In the genomic region with DNA sequence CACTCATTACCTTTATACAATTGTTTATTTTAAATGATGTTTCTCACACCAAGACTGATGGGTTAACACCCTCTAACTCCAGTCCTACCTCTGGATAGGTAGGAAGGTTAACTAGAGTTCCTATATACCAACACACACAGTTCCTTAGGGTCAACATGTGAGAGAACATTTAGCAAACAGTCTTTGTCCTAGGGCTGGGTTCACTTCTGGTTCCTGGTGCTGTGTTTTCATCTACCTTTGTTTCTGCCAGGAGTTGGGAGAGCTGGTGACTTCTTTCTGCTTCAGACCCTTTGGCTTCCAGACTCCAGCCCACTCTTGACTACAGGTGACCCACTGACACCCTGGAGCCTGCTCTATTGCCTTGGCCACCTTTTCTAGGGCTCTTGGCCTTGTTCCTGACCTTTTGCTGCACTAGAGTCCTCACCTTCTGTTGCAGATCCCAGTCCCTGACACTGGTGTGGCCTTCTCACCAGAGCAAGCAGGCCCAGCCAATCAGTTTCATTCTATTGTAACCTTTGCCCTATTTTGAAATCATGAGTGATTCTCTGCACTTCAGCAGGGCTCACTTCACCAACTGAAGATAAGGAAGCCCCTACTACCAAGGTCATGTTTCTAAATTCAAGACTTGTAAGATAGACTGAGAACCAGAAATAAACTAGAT, we compare ENCODE assay signal across 1 cellular context.
TF ChIP-seq lines count a peak whose summit lies in the region.

No MANE protein-coding gene starts in this region.

TF ChIP-seq in HepG2, 621 proteins besides CTCF, POLR2A, EP300 and RAD21 (continued from another document):
- TF ChIP-seq ZNF3 (CRISPR knock-in tag; IDR thresholded peaks at IDR 0.05) (no peak), ZNF644 (CRISPR knock-in tag; IDR thresholded peaks at IDR 0.05; ENCODE audit: low read depth) (peak; percentile 16; the same call in 1 of the 2 replicates), GATAD2A (CRISPR knock-in tag; IDR thresholded peaks at IDR 0.05) (peak; percentile 26; the same call in 1 of the 2 replicates), ZMYM4 (CRISPR knock-in tag; IDR thresholded peaks at IDR 0.05) (peak; percentile 91), NR2F2 (IDR thresholded peaks at IDR 0.05; ENCODE audit: borderline replicate concordance, low read depth) (peak; percentile 90)
- TF ChIP-seq, protein P1, sequence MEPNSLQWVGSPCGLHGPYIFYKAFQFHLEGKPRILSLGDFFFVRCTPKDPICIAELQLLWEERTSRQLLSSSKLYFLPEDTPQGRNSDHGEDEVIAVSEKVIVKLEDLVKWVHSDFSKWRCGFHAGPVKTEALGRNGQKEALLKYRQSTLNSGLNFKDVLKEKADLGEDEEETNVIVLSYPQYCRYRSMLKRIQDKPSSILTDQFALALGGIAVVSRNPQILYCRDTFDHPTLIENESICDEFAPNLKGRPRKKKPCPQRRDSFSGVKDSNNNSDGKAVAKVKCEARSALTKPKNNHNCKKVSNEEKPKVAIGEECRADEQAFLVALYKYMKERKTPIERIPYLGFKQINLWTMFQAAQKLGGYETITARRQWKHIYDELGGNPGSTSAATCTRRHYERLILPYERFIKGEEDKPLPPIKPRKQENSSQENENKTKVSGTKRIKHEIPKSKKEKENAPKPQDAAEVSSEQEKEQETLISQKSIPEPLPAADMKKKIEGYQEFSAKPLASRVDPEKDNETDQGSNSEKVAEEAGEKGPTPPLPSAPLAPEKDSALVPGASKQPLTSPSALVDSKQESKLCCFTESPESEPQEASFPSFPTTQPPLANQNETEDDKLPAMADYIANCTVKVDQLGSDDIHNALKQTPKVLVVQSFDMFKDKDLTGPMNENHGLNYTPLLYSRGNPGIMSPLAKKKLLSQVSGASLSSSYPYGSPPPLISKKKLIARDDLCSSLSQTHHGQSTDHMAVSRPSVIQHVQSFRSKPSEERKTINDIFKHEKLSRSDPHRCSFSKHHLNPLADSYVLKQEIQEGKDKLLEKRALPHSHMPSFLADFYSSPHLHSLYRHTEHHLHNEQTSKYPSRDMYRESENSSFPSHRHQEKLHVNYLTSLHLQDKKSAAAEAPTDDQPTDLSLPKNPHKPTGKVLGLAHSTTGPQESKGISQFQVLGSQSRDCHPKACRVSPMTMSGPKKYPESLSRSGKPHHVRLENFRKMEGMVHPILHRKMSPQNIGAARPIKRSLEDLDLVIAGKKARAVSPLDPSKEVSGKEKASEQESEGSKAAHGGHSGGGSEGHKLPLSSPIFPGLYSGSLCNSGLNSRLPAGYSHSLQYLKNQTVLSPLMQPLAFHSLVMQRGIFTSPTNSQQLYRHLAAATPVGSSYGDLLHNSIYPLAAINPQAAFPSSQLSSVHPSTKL (CRISPR knock-in tag; IDR thresholded peaks at IDR 0.05) = peak; percentile 45; the same call in 1 of the 2 replicates
